In genomic region chr19:2679439-2679838, GRCh38 we compare ENCODE assay signal across 12 cellular contexts. TPM values are rescaled to one million over a fixed set of nuclear protein-coding genes. Genes with fewer than 3 reads are reported as not detected.
DNase-seq lines count a peak whose midpoint lies in the region; ATAC-seq lines count a peak whose summit lies in the region.
"Had no signal": no experiment of that assay in that cellular context is flagged by ENCODE, and none has a peak within 500 bp of the region (broad histone marks: within the 10 kb centered on the region; RNA-seq: fewer than 3 reads in every experiment).

No MANE protein-coding gene starts in this region.

- H3K4me3 Mint-ChIP-seq in activated naive CD8-positive, alpha-beta T cell treated with anti-CD3 and anti-CD28 coated beads, Interleukin-2, amount 50 U/mL, for 24 hours, result no peak overlapping the region
- H3K4me3 Mint-ChIP-seq in activated naive CD8-positive, alpha-beta T cell treated with anti-CD3 and anti-CD28 coated beads for 36 hours, result no peak overlapping the region
- H3K4me3 Mint-ChIP-seq in IgD-negative memory B cell (peak overlapping the region; percentile 5 to 84 (median 48)), memory B cell (no peak overlapping the region)
- H3K4me3 Mint-ChIP-seq in stimulated activated naive B cell treated with anti-CD40 and anti-IgM and Interleukin-4, amounts not matched to agents 10 μg/mL and 1 μg/mL and 100 μg/mL, for 72 hours, result no peak overlapping the region
- H3K4me3 Mint-ChIP-seq: CD4-positive, alpha-beta T cell had no signal

- H3K4me1 Mint-ChIP-seq in activated naive CD8-positive, alpha-beta T cell treated with anti-CD3 and anti-CD28 coated beads, Interleukin-2, amount 50 U/mL, for 24 hours, result peaks cover 18% of the 10 kb centered on the region
- H3K4me1 Mint-ChIP-seq in activated naive CD8-positive, alpha-beta T cell treated with anti-CD3 and anti-CD28 coated beads for 36 hours, result no peaks in the 10 kb centered on the region
- H3K4me1 Mint-ChIP-seq in IgD-negative memory B cell, result peaks cover 34 to 55% (median 51%) of the 10 kb centered on the region in 3 donors
- peaks cover 40% of the 10 kb centered on the region for H3K4me1 Mint-ChIP-seq in memory B cell
- peaks cover 43 to 86% of the 10 kb centered on the region in 2 donors for H3K4me1 Mint-ChIP-seq in stimulated activated naive B cell treated with anti-CD40 and anti-IgM and Interleukin-4, amounts not matched to agents 10 μg/mL and 1 μg/mL and 100 μg/mL, for 72 hours

- DNase-seq in activated naive CD8-positive, alpha-beta T cell treated with anti-CD3 and anti-CD28 coated beads, Interleukin-2, amount 50 U/mL, for 24 hours, result no peak
- no peak for DNase-seq in activated naive CD8-positive, alpha-beta T cell treated with anti-CD3 and anti-CD28 coated beads for 36 hours
- DNase-seq in memory B cell (ENCODE audit: low spot score in 2 of 2) (no peak), OCI-M2 (lab: John Stamatoyannopoulos, UW; ENCODE audit: unreplicated experiment) (no peak), A172 (ENCODE audit: low spot score) (no peak), NCI-H1105 (lab: John Stamatoyannopoulos, UW) (no peak)
- DNase-seq in stimulated activated naive B cell treated with anti-CD40 and anti-IgM and Interleukin-4, amounts not matched to agents 10 μg/mL and 1 μg/mL and 100 μg/mL, for 72 hours, result no peak
- DNase-seq: AML-193; Calu3; CD4-positive, alpha-beta T cell; DMS 273 treated with DMSO at 0.1 percent for 48 hours had no signal

- peaks cover 2% of the 10 kb centered on the region for H3K27me3 Mint-ChIP-seq in activated naive CD8-positive, alpha-beta T cell treated with anti-CD3 and anti-CD28 coated beads, Interleukin-2, amount 50 U/mL, for 24 hours
- no peaks in the 10 kb centered on the region for H3K27me3 Mint-ChIP-seq in activated naive CD8-positive, alpha-beta T cell treated with anti-CD3 and anti-CD28 coated beads for 36 hours
- H3K27me3 Mint-ChIP-seq in IgD-negative memory B cell (no peaks in the 10 kb centered on the region), memory B cell (no peaks in the 10 kb centered on the region)
- H3K27me3 Mint-ChIP-seq in stimulated activated naive B cell treated with anti-CD40 and anti-IgM and Interleukin-4, amounts not matched to agents 10 μg/mL and 1 μg/mL and 100 μg/mL, for 72 hours, result no peaks in the 10 kb centered on the region
- H3K27me3 Mint-ChIP-seq: CD4-positive, alpha-beta T cell had no signal

- H3K27ac Mint-ChIP-seq in activated naive CD8-positive, alpha-beta T cell treated with anti-CD3 and anti-CD28 coated beads, Interleukin-2, amount 50 U/mL, for 24 hours, result peak overlapping the region; percentile 25
- H3K27ac Mint-ChIP-seq in activated naive CD8-positive, alpha-beta T cell treated with anti-CD3 and anti-CD28 coated beads for 36 hours, result no peak overlapping the region
- H3K27ac Mint-ChIP-seq in IgD-negative memory B cell, result peak overlapping the region; percentile 93 to 100 (median 94)
- H3K27ac Mint-ChIP-seq in memory B cell, result peak overlapping the region; percentile 100
- H3K27ac Mint-ChIP-seq in stimulated activated naive B cell treated with anti-CD40 and anti-IgM and Interleukin-4, amounts not matched to agents 10 μg/mL and 1 μg/mL and 100 μg/mL, for 72 hours, result peak overlapping the region; percentile 70
- H3K27ac Mint-ChIP-seq: CD4-positive, alpha-beta T cell had no signal

- H3K9me3 Mint-ChIP-seq in activated naive CD8-positive, alpha-beta T cell treated with anti-CD3 and anti-CD28 coated beads, Interleukin-2, amount 50 U/mL, for 24 hours, result no peaks in the 10 kb centered on the region
- no peaks in the 10 kb centered on the region for H3K9me3 Mint-ChIP-seq in activated naive CD8-positive, alpha-beta T cell treated with anti-CD3 and anti-CD28 coated beads for 36 hours
- H3K9me3 Mint-ChIP-seq in IgD-negative memory B cell, result peaks cover 0 to 12% (median 4%) of the 10 kb centered on the region in 3 donors
- peaks cover 2% of the 10 kb centered on the region for H3K9me3 Mint-ChIP-seq in memory B cell
- H3K9me3 Mint-ChIP-seq in stimulated activated naive B cell treated with anti-CD40 and anti-IgM and Interleukin-4, amounts not matched to agents 10 μg/mL and 1 μg/mL and 100 μg/mL, for 72 hours, result peaks cover 12 to 18% of the 10 kb centered on the region in 2 donors
- H3K9me3 Mint-ChIP-seq: CD4-positive, alpha-beta T cell had no signal

- no peak for ATAC-seq in activated naive CD8-positive, alpha-beta T cell treated with anti-CD3 and anti-CD28 coated beads, Interleukin-2, amount 50 U/mL, for 24 hours
- ATAC-seq in memory B cell (ENCODE audit: low read depth), result no peak
- no peak for ATAC-seq in stimulated activated naive B cell treated with anti-CD40 and anti-IgM and Interleukin-4, amounts not matched to agents 10 μg/mL and 1 μg/mL and 100 μg/mL, for 72 hours (replicated peaks)

- peaks cover 5% of the 10 kb centered on the region for H3K36me3 Mint-ChIP-seq in activated naive CD8-positive, alpha-beta T cell treated with anti-CD3 and anti-CD28 coated beads, Interleukin-2, amount 50 U/mL, for 24 hours (ENCODE audit: low read depth)
- peaks cover 4% of the 10 kb centered on the region for H3K36me3 Mint-ChIP-seq in activated naive CD8-positive, alpha-beta T cell treated with anti-CD3 and anti-CD28 coated beads for 36 hours
- H3K36me3 Mint-ChIP-seq in IgD-negative memory B cell (peaks cover 16% of the 10 kb centered on the region), memory B cell (peaks cover 37% of the 10 kb centered on the region)
- peaks cover 28 to 56% of the 10 kb centered on the region in 2 donors for H3K36me3 Mint-ChIP-seq in stimulated activated naive B cell treated with anti-CD40 and anti-IgM and Interleukin-4, amounts not matched to agents 10 μg/mL and 1 μg/mL and 100 μg/mL, for 72 hours

RNA-seq across cellular contexts. Expression of gene GNG7, which starts 23.1 kb away (rescaled TPM):
- under 1 TPM; 0.36 to 0.45 TPM for total RNA-seq in activated naive CD8-positive, alpha-beta T cell treated with anti-CD3 and anti-CD28 coated beads for 36 hours
- polyA plus RNA-seq in IgD-negative memory B cell, result 74.6 TPM
- total RNA-seq in A172 (2014; rRNA removed; shearing (Covaris generic)), result 0.38 and 1.1 TPM in 2 replicates

RNA-seq across cellular contexts. Expression of gene DIRAS1, which starts 41.7 kb away (rescaled TPM):
- under 1 TPM in 1 of 2 experiments, not detected in 1; 0.16 TPM for total RNA-seq in activated naive CD8-positive, alpha-beta T cell treated with anti-CD3 and anti-CD28 coated beads for 36 hours
- polyA plus RNA-seq in IgD-negative memory B cell, result 0.64 TPM
- total RNA-seq in A172 (2014; rRNA removed; shearing (Covaris generic)), result 14.9 and 18.3 TPM in 2 replicates
- total RNA-seq: CD4-positive, alpha-beta T cell had no signal

Comparison
In these comparisons a context has a peak if more than half of its experiments do, and no peak if none do; other contexts are left out.
1. H3K4me3 Mint-ChIP-seq: peak in IgD-negative memory B cell (4 of 4); none in activated naive CD8-positive, alpha-beta T cell treated with anti-CD3 and anti-CD28 coated beads, Interleukin-2, amount 50 U/mL, for 24 hours (single experiment), activated naive CD8-positive, alpha-beta T cell treated with anti-CD3 and anti-CD28 coated beads for 36 hours (single experiment), memory B cell (single experiment) and stimulated activated naive B cell treated with anti-CD40 and anti-IgM and Interleukin-4, amounts not matched to agents 10 μg/mL and 1 μg/mL and 100 μg/mL, for 72 hours (0 of 2).
2. RNA of gene DIRAS1, which starts 41.7 kb away (total RNA-seq): 14.9 to 18.3 TPM in A172; 0.16 TPM in activated naive CD8-positive, alpha-beta T cell treated with anti-CD3 and anti-CD28 coated beads for 36 hours; every median in the first group is over 10 times any median in the second.